27 cellular contexts compared by ENCODE assay signal in genomic region chr10:86497621-86498020, GRCh38.
"Had no signal": no experiment of that assay in that cellular context is flagged by ENCODE, and none has a peak within 500 bp of the region (broad histone marks: within the 10 kb centered on the region; RNA-seq: fewer than 3 reads in every experiment).

No MANE protein-coding gene starts in this region.

- H3K4me1 Mint-ChIP-seq: nephron progenitor cell had no signal

- H3K27me3 Mint-ChIP-seq: activated naive CD4-positive, alpha-beta T cell treated with anti-CD3 and anti-CD28 coated beads, Interleukin-2, amount 10 ng/mL, durations not matched to agents 7 days and 5 days; brain had no signal

- H3K27me3 ChIP-seq: adrenal gland, colonic mucosa, gastrocnemius medialis, heart left ventricle, tibial nerve, vagina had no signal

- ATAC-seq: activated T-cell treated with anti-CD3 and anti-CD28 coated beads, Interleukin-2, amount 50 U/mL, for 4 hours; gastrocnemius medialis; heart left ventricle; left cardiac atrium; stimulated activated naive CD8-positive, alpha-beta T cell treated with anti-CD3 and anti-CD28 coated beads, Interleukin-15, Interleukin-2, amounts not matched to agents 100 U/mL and 50 U/mL, for 24 hours had no signal

- H3K4me3 ChIP-seq: adrenal gland, colonic mucosa, gastrocnemius medialis, heart left ventricle, tibial nerve, vagina had no signal

- H3K9me3 ChIP-seq: adrenal gland, colonic mucosa, gastrocnemius medialis, heart left ventricle, tibial nerve, vagina had no signal

- H3K27ac Mint-ChIP-seq: activated naive CD4-positive, alpha-beta T cell treated with anti-CD3 and anti-CD28 coated beads, Interleukin-2, amount 10 ng/mL, durations not matched to agents 7 days and 5 days; nephron progenitor cell had no signal

- H3K9me3 Mint-ChIP-seq: activated naive CD4-positive, alpha-beta T cell treated with anti-CD3 and anti-CD28 coated beads, Interleukin-2, amount 10 ng/mL, durations not matched to agents 7 days and 5 days; activated T-cell treated with anti-CD3 and anti-CD28 coated beads, Interleukin-2, amount 50 U/mL, for 4 hours; brain; nephron progenitor cell had no signal

- FAIRE-seq: endometrium had no signal

- H3K4me1 ChIP-seq: colonic mucosa had no signal

- DNase-seq: activated CD4-positive, alpha-beta T cell treated with anti-CD3 and anti-CD28 coated beads, Interleukin-2, amount 50 U/mL, for 1 hour; activated CD4-positive, CD25-positive, alpha-beta regulatory T cell treated with anti-CD3 and anti-CD28 coated beads, Interleukin-2, amount 50 U/mL, for 72 hours; activated CD8-positive, alpha-beta memory T cell treated with anti-CD3 and anti-CD28 coated beads, Interleukin-2, amount 50 U/mL, for 4 hours; activated effector memory CD4-positive, alpha-beta T cell treated with Interleukin-2 at 50 U/mL for 16 hours; activated naive CD4-positive, alpha-beta T cell treated with anti-CD3 and anti-CD28 coated beads, Interleukin-2, amount 10 ng/mL, durations not matched to agents 7 days and 5 days; activated T-cell treated with anti-CD3 and anti-CD28 coated beads, Interleukin-2, amount 50 U/mL, for 4 hours; adrenal gland; central memory CD4-positive, alpha-beta T cell; colonic mucosa; erythroblast; gastrocnemius medialis; heart left ventricle; left cardiac atrium; midbrain; nephron progenitor cell; nucleus accumbens; retina; stimulated activated CD4-positive, alpha-beta T cell treated with anti-CD3 and anti-CD28 coated beads, Interleukin-12 subunit alpha, Interleukin-12 subunit beta, amount 100 ng/mL, for 4 hours; stimulated activated CD4-positive, alpha-beta T cell treated with anti-CD3 and anti-CD28 coated beads, Interleukin-1b, Interleukin-23, amount 100 ng/mL, for 48 hours; stimulated activated CD8-positive, alpha-beta memory T cell treated with anti-CD3 and anti-CD28 coated beads, Interleukin-4, amount 100 ng/mL, for 48 hours; stimulated activated naive CD8-positive, alpha-beta T cell treated with anti-CD3 and anti-CD28 coated beads, Interleukin-15, Interleukin-2, amounts not matched to agents 100 U/mL and 50 U/mL, for 24 hours; T-helper 2 cell had no signal

- H3K27ac ChIP-seq: adrenal gland, colonic mucosa, heart left ventricle, tibial nerve, vagina, VCaP had no signal

- H3K4me3 Mint-ChIP-seq: activated naive CD4-positive, alpha-beta T cell treated with anti-CD3 and anti-CD28 coated beads, Interleukin-2, amount 10 ng/mL, durations not matched to agents 7 days and 5 days; activated T-cell treated with anti-CD3 and anti-CD28 coated beads, Interleukin-2, amount 50 U/mL, for 4 hours; brain; nephron progenitor cell had no signal
